13 cellular contexts compared by ENCODE assay signal in the genomic region with DNA sequence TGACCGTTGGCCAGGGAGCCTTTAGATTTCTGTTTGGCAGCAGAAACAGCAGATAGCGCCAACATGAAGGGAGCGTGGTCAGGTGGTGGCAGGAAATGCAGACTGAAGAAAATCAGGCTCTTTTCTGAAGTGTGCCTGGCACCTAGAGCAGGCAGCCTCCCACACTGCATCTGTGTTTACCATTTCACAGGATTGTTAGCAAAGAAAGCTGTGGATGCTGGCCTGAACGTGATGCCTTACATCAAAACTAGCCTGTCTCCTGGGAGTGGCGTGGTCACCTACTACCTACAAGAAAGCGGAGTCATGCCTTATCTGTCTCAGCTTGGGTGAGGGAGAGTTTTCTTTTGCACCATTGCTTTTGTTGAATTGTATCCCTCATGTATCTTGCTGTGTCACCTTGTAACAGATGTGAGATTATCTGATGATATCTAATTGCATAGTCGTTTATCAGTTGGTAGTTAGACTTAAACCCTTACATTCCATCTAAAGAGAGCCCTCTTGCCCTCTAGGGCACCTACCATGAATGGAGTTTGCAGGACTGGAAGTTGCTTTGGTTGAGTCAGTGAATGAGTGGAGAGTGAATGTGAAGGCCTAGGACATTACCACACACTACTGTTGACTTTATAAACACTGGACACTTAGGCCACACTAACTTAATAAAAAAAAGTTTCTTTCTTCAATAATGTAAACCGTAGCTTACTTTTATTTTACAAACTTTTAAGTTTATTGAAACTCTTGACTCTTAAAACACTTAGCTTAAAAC. TPM values are rescaled to one million over a fixed set of nuclear protein-coding genes. Genes with fewer than 3 reads are reported as not detected.
A peak's percentile ranks its signal among the peaks of the same experiment; 100 is the strongest.
DNase-seq lines count a peak whose midpoint lies in the region; ATAC-seq and TF ChIP-seq lines count a peak whose summit lies in the region.
"Had no signal": no experiment of that assay in that cellular context is flagged by ENCODE, and none has a peak within 500 bp of the region (broad histone marks: within the 10 kb centered on the region; RNA-seq: fewer than 3 reads in every experiment).

No MANE protein-coding gene starts in this region.

- POLR2A ChIA-PET in naive thymus-derived CD8-positive, alpha-beta T cell (lab: Charles Lee): no interaction called here

- DNase-seq in DND-41 (peak; percentile 58), OCI-M1 (lab: John Stamatoyannopoulos, UW) (peak; percentile 47), NCI-H2227 treated with DMSO at 0.1 percent for 48 hours (lab: John Stamatoyannopoulos, UW) (no peak)
- DNase-seq in naive thymus-derived CD8-positive, alpha-beta T cell: no peak
- DNase-seq: activated CD4-positive, CD25-positive, alpha-beta regulatory T cell treated with anti-CD3 and anti-CD28 coated beads, Interleukin-2, amount 50 U/mL, for 72 hours; adrenal gland; COR-L47; GOT3 had no signal

- H3K36me3 Mint-ChIP-seq in naive thymus-derived CD8-positive, alpha-beta T cell: peaks cover 6 to 68% (median 6%) of the 10 kb centered on the region in 3 donors

- TF ChIP-seq CTCF in DND-41 (IDR thresholded peaks at IDR 0.05; ENCODE audit: borderline replicate concordance, extremely low read depth, low read length, poor library complexity, severe bottlenecking): no peak

- no peaks in the 10 kb centered on the region for H3K27me3 ChIP-seq in DND-41 (ENCODE audit: insufficient read depth, low read length, poor library complexity)
- no peaks in the 10 kb centered on the region for H3K27me3 ChIP-seq in duodenal mucosa (ENCODE audit: control insufficient read depth in 1 of 2, insufficient read depth in 2 of 2, low read length in 2 of 2)
- H3K27me3 ChIP-seq: adrenal gland, gastroesophageal sphincter had no signal

- H3K4me3 ChIP-seq in DND-41 (ENCODE audit: low read depth in 1 of 2, low read length in 2 of 2) (no peak overlapping the region), duodenal mucosa (ENCODE audit: low read depth in 1 of 2, low read length in 2 of 2) (peak overlapping the region; percentile 37 to 46)
- H3K4me3 ChIP-seq: adrenal gland, gastroesophageal sphincter had no signal

- H3K4me3 Mint-ChIP-seq in naive thymus-derived CD8-positive, alpha-beta T cell: no peak overlapping the region

- no peaks in the 10 kb centered on the region for H3K79me2 ChIP-seq in DND-41 (ENCODE audit: insufficient read depth, low read length)

- no peaks in the 10 kb centered on the region for H3K27me3 Mint-ChIP-seq in naive thymus-derived CD8-positive, alpha-beta T cell

- no peak overlapping the region; the same call in 1 of the 2 replicates for H3K27ac ChIP-seq in DND-41 (ENCODE audit: low read length)
- H3K27ac ChIP-seq in duodenal mucosa (ENCODE audit: low read depth, low read length): peak overlapping the region; percentile 72
- H3K27ac ChIP-seq: gastroesophageal sphincter had no signal

- peak; percentile 95 for ATAC-seq in DND-41 (ENCODE audit: insufficient read depth, low read depth)
- peak in 1 of 2 donors; percentile 48 for ATAC-seq in naive thymus-derived CD8-positive, alpha-beta T cell
- no peak for ATAC-seq in GM21423 (IDR thresholded peaks at IDR 0.05; ENCODE audit: unreplicated experiment)
- ATAC-seq in GM18520 (IDR thresholded peaks at IDR 0.05; ENCODE audit: unreplicated experiment): no peak
- ATAC-seq in GM18505 (IDR thresholded peaks at IDR 0.05; ENCODE audit: unreplicated experiment): no peak
- ATAC-seq: gastroesophageal sphincter had no signal

- H2AFZ ChIP-seq in DND-41 (ENCODE audit: low read depth, low read length): no peak overlapping the region

- H3K4me1 ChIP-seq in DND-41 (ENCODE audit: insufficient read depth, low read length) (peaks cover 8% of the 10 kb centered on the region), duodenal mucosa (ENCODE audit: control insufficient read depth in 1 of 2, insufficient read depth in 2 of 2, low read length in 2 of 2) (peaks cover 10 to 28% of the 10 kb centered on the region in 2 donors)
- H3K4me1 ChIP-seq: gastroesophageal sphincter had no signal

- H3K9me3 ChIP-seq in DND-41 (ENCODE audit: insufficient read depth, low read length, severe bottlenecking) (no peaks in the 10 kb centered on the region), duodenal mucosa (ENCODE audit: control insufficient read depth in 1 of 2, low read length in 2 of 2) (no peaks in the 10 kb centered on the region)
- H3K9me3 ChIP-seq: adrenal gland, gastroesophageal sphincter had no signal

- H3K4me2 ChIP-seq in DND-41 (ENCODE audit: insufficient read depth, low read length): no peak overlapping the region

- H3K9me3 Mint-ChIP-seq in naive thymus-derived CD8-positive, alpha-beta T cell: no peaks in the 10 kb centered on the region

- H4K20me1 ChIP-seq in DND-41 (ENCODE audit: insufficient read depth, low read length): no peaks in the 10 kb centered on the region

- peaks cover 0 to 8% (median 5%) of the 10 kb centered on the region in 4 donors for H3K4me1 Mint-ChIP-seq in naive thymus-derived CD8-positive, alpha-beta T cell

- H3K27ac Mint-ChIP-seq in naive thymus-derived CD8-positive, alpha-beta T cell: peak overlapping the region in 7 of 10 donors; percentile 37 to 74 (median 62)

- no peak for TF ChIP-seq POLR2A in GM18505 (IDR thresholded peaks at IDR 0.05; ENCODE audit: borderline replicate concordance, extremely low read depth, insufficient read depth, insufficient read length)

- no peak overlapping the region for H3K9ac ChIP-seq in DND-41 (ENCODE audit: low read depth, low read length)
- peak overlapping the region in 1 of 2 donors; percentile 39 for H3K9ac ChIP-seq in duodenal mucosa (ENCODE audit: low read depth in 1 of 2, low read length in 2 of 2)

- H3K36me3 ChIP-seq in DND-41 (ENCODE audit: insufficient read depth, low read length) (peaks cover 29% of the 10 kb centered on the region), duodenal mucosa (ENCODE audit: control insufficient read depth in 1 of 2, insufficient read depth in 2 of 2, low read length in 2 of 2) (peaks cover 25 to 52% of the 10 kb centered on the region in 2 donors)

RNA-seq across cellular contexts. Expression of gene ACO1, which starts 42.8 kb away (rescaled TPM):
- 10 to 100 TPM; 10.3 to 11.0 TPM for total RNA-seq in naive thymus-derived CD8-positive, alpha-beta T cell
- polyA plus RNA-seq in naive thymus-derived CD8-positive, alpha-beta T cell: 10 to 100 TPM in 2 of 3 donors, 1 to 10 TPM in 1; 8.3 to 14.5 (median 13.1) TPM

Comparison
In these comparisons a context has a peak if more than half of its experiments do, and no peak if none do; other contexts are left out.
1. DNase-seq: peak in DND-41 (single experiment) and OCI-M1 (single experiment); none in naive thymus-derived CD8-positive, alpha-beta T cell (0 of 10) and NCI-H2227 treated with DMSO at 0.1 percent for 48 hours (single experiment).
2. H3K4me3 ChIP-seq: peak in duodenal mucosa (2 of 2); none in DND-41 (0 of 2).